1 cellular context compared by ENCODE assay signal in genomic region chr2:27133905-27134780, GRCh38.
TF ChIP-seq lines count a peak whose summit lies in the region.

PREB (minus strand) TSS chr2:27134636; CDS start chr2:27134421, 215 bp downstream.

TF ChIP-seq in K562, 482 proteins besides CTCF, POLR2A, EP300 and RAD21 (continued from another document and continues in another):
- TF ChIP-seq TFE3 (CRISPR knock-in tag; IDR thresholded peaks at IDR 0.05): no peak
- TF ChIP-seq KDM5B (IDR thresholded peaks at IDR 0.05; ENCODE audit: insufficient replicate concordance, low read depth, low read length): peak; percentile 83
- no peak for TF ChIP-seq MXI1 (IDR thresholded peaks at IDR 0.05; ENCODE audit: low read depth, low read length)
- TF ChIP-seq ELF2 (CRISPR knock-in tag; IDR thresholded peaks at IDR 0.05): peak; percentile 47; the same call in 1 of the 2 replicates
- no peak for TF ChIP-seq ZNF41 (CRISPR knock-in tag; conservative IDR thresholded peaks at IDR 0.05)
- no peak for TF ChIP-seq SAFB2 (IDR thresholded peaks at IDR 0.05; ENCODE audit: borderline replicate concordance, low read depth, low read length, severe bottlenecking)
- peak; percentile 52; the same call in 1 of the 2 replicates for TF ChIP-seq MAX (CRISPR knock-in tag; IDR thresholded peaks at IDR 0.05)
- TF ChIP-seq HSF4 (CRISPR knock-in tag; IDR thresholded peaks at IDR 0.05; ENCODE audit: borderline replicate concordance): no peak
- no peak; the same call in 1 of the 2 replicates for TF ChIP-seq MTA3 (IDR thresholded peaks at IDR 0.05; ENCODE audit: borderline replicate concordance)
- no peak for TF ChIP-seq CHD7 (IDR thresholded peaks at IDR 0.05; ENCODE audit: low read depth, low read length)
- TF ChIP-seq NONO (IDR thresholded peaks at IDR 0.05; ENCODE audit: low read depth in 2 of 2, low read length in 1 of 2): 0 out of 4 replicates have a peak, but pooled peaks of 1 of the 2 experiments have one; percentile 16
- no peak for TF ChIP-seq NCOA2 (IDR thresholded peaks at IDR 0.05; ENCODE audit: partially characterized antibody in 2 of 2)
- no peak for TF ChIP-seq TRIM25 (IDR thresholded peaks at IDR 0.05; ENCODE audit: borderline replicate concordance)
- TF ChIP-seq ESRRB (CRISPR knock-in tag; IDR thresholded peaks at IDR 0.05; ENCODE audit: borderline replicate concordance): no peak
- no peak for TF ChIP-seq RBM14 (IDR thresholded peaks at IDR 0.05; ENCODE audit: borderline replicate concordance, insufficient read depth, low read depth, low read length)
- peak; percentile 68 for TF ChIP-seq PHF20 (IDR thresholded peaks at IDR 0.05; ENCODE audit: partially characterized antibody)
- no peak for TF ChIP-seq ZNF57 (CRISPR knock-in tag; IDR thresholded peaks at IDR 0.05)
- no peak for TF ChIP-seq ZBTB17 (CRISPR knock-in tag; IDR thresholded peaks at IDR 0.05)
- no peak for TF ChIP-seq STAT5A (IDR thresholded peaks at IDR 0.05; ENCODE audit: borderline replicate concordance, low read length)
- TF ChIP-seq ETS2 (tag; IDR thresholded peaks at IDR 0.05; ENCODE audit: borderline replicate concordance, poor library complexity, severe bottlenecking): no peak
- 0 out of 2 replicates have a peak, but pooled peaks have one; percentile 21 for TF ChIP-seq USF1 (CRISPR knock-in tag; IDR thresholded peaks at IDR 0.05)
- no peak for TF ChIP-seq ZNF436 (CRISPR knock-in tag; IDR thresholded peaks at IDR 0.05)
- TF ChIP-seq ARID1B (IDR thresholded peaks at IDR 0.05): no peak
- no peak for TF ChIP-seq ZNF274 (IDR thresholded peaks at IDR 0.05; ENCODE audit: borderline replicate concordance, low read depth, low read length)
- no peak for TF ChIP-seq RNF2 (IDR thresholded peaks at IDR 0.05)
- TF ChIP-seq TOE1 (IDR thresholded peaks at IDR 0.05; ENCODE audit: borderline replicate concordance): no peak
- TF ChIP-seq TOE1 (CRISPR knock-in tag; IDR thresholded peaks at IDR 0.05; ENCODE audit: borderline replicate concordance, low read depth): no peak
- no peak for TF ChIP-seq STAT5B (CRISPR knock-in tag; IDR thresholded peaks at IDR 0.05)
- no peak; a peak in 1 of 4 replicates for TF ChIP-seq FOXA3 (CRISPR knock-in tag; conservative IDR thresholded peaks at IDR 0.05 in 1 of 2, IDR thresholded peaks at IDR 0.05 in 1 of 2)
- TF ChIP-seq KDM1A (IDR thresholded peaks at IDR 0.05): no peak
- TF ChIP-seq ATF4 (CRISPR knock-in tag; IDR thresholded peaks at IDR 0.05): no peak
- no peak for TF ChIP-seq CBFA2T3 (IDR thresholded peaks at IDR 0.05)
- no peak for TF ChIP-seq BRF1 (IDR thresholded peaks at IDR 0.05; ENCODE audit: borderline replicate concordance, extremely low read depth, insufficient read length)
- TF ChIP-seq HMGXB4 (CRISPR knock-in tag; IDR thresholded peaks at IDR 0.05): no peak
- no peak for TF ChIP-seq TFAM (CRISPR knock-in tag; conservative IDR thresholded peaks at IDR 0.05)
